In the genomic region with DNA sequence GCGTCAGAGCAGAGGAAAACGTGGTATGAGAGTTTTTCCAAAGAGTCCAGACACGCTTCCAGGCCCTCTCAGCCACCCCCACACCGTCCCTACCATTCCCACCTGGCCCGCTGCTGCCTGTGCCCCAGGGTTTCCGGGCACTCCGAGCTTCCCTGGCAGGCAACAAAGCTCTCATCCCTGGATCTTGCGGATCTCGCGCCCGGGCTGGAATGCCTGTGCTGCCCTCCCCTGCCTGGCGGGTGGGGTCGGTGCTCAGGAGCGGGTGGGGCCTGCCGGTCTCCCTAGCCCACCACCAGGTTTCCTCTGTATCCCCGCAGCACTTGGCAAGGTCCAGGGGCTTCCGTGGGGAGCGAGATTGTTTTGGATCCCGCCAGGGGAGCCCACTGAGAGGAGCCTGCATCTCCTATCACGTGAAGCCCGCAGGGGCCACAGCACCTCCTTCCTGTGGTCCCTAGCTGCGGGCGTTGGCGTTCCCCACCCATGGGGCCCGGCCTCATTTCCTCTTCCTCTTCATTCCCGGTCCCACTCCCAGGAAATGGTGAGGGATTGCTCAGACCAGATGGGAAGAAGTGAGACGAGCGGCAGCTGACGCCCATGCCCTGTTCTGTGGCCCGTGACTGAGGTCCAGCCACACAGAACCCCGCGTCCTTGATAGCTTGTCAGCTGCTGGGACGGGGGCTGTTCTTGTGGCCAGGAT, we compare ENCODE assay signal across 19 cellular contexts. TPM values are rescaled to one million over a fixed set of nuclear protein-coding genes. Genes with fewer than 3 reads are reported as not detected.
DNase-seq lines count a peak whose midpoint lies in the region; ATAC-seq and TF ChIP-seq lines count a peak whose summit lies in the region.
"Had no signal": no experiment of that assay in that cellular context is flagged by ENCODE, and none has a peak within 500 bp of the region (broad histone marks: within the 10 kb centered on the region; RNA-seq: fewer than 3 reads in every experiment).

No MANE protein-coding gene starts in this region.

- H3K27ac ChIP-seq in neuronal stem cell (replicated peaks; ENCODE audit: low read length): no peak overlapping the region
- H3K27ac ChIP-seq in hepatocyte: no peak overlapping the region
- H3K27ac ChIP-seq: HL-60, PC-9 had no signal

- no peak for TF ChIP-seq CTCF in hepatocyte (IDR thresholded peaks at IDR 0.05; ENCODE audit: poor library complexity)

- H3K4ac ChIP-seq in neuronal stem cell (ENCODE audit: low read length): no peak overlapping the region

- H3K36me3 ChIP-seq in neuronal stem cell (replicated peaks in 1 of 2; ENCODE audit: control insufficient read depth in 2 of 2, insufficient read depth in 2 of 2, low read length in 2 of 2) (peaks cover 0 to 4% of the 10 kb centered on the region in 2 donors), hepatocyte (replicated peaks; ENCODE audit: insufficient read depth, low read depth) (no peaks in the 10 kb centered on the region)
- H3K36me3 ChIP-seq: MG63 had no signal

- H2AFZ ChIP-seq in neuronal stem cell (ENCODE audit: low read length) (no peak overlapping the region), hepatocyte (no peak overlapping the region)
- H2AFZ ChIP-seq: GM23338, PC-9 had no signal

- H3K4me2 ChIP-seq in neuronal stem cell (ENCODE audit: insufficient read depth, low read length, poor library complexity, severe bottlenecking) (no peak overlapping the region), hepatocyte (no peak overlapping the region)
- H3K4me2 ChIP-seq: GM23338, PC-9, SK-N-SH had no signal

- peaks cover 76% of the 10 kb centered on the region for H3K79me2 ChIP-seq in hepatocyte

- H2BK5ac ChIP-seq in neuronal stem cell (ENCODE audit: low read length): peak overlapping the region; percentile 53

- intact Hi-C loops in left ventricle myocardium superior (cut with micrococcal nuclease): no loop called here

- peak overlapping the region; percentile 77 for H3K9ac ChIP-seq in neuronal stem cell (ENCODE audit: low read depth, low read length, poor library complexity)
- H3K9ac ChIP-seq: SK-N-SH had no signal

- no peak overlapping the region for H3K4me3 Mint-ChIP-seq in T-helper 17 cell
- H3K4me3 Mint-ChIP-seq: GM23338 had no signal

- H2BK15ac ChIP-seq in neuronal stem cell (ENCODE audit: low read length): no peak overlapping the region

- H3K23ac ChIP-seq in neuronal stem cell (ENCODE audit: low read depth, low read length, poor library complexity): peak overlapping the region; percentile 80

- no peak overlapping the region for H4K8ac ChIP-seq in neuronal stem cell (ENCODE audit: low read depth, low read length)

- H3K27me3 ChIP-seq in neuronal stem cell (ENCODE audit: control insufficient read depth in 3 of 3, insufficient read depth in 3 of 3, low read depth in 1 of 3, low read length in 3 of 3) (no peaks in the 10 kb centered on the region), hepatocyte (no peaks in the 10 kb centered on the region)
- H3K27me3 ChIP-seq: MG63 had no signal

- peak overlapping the region; percentile 10 for H2BK12ac ChIP-seq in neuronal stem cell (ENCODE audit: low read length)

- ATAC-seq in T-helper 17 cell: no peak
- ATAC-seq in left ventricle myocardium superior: no peak
- ATAC-seq in HG02870 (IDR thresholded peaks at IDR 0.05; ENCODE audit: unreplicated experiment): no peak

- no peaks in the 10 kb centered on the region for H3K27me3 Mint-ChIP-seq in T-helper 17 cell

- H4K91ac ChIP-seq in neuronal stem cell (ENCODE audit: low read depth, low read length, poor library complexity): no peak overlapping the region

- H3K4me1 ChIP-seq in neuronal stem cell (ENCODE audit: control insufficient read depth in 2 of 2, insufficient read depth in 1 of 2, low read depth in 1 of 2, low read length in 2 of 2) (peaks cover 0 to 2% of the 10 kb centered on the region in 2 donors), hepatocyte (ENCODE audit: insufficient read depth) (peaks cover 19% of the 10 kb centered on the region)

- no peaks in the 10 kb centered on the region for H3K9me2 ChIP-seq in hepatocyte (replicated peaks; ENCODE audit: insufficient read depth)
- H3K9me2 ChIP-seq: SK-N-SH had no signal

- H3K9me3 ChIP-seq in T-helper 17 cell (ENCODE audit: control insufficient read depth, low read length, poor library complexity, severe bottlenecking): no peaks in the 10 kb centered on the region
- no peaks in the 10 kb centered on the region for H3K9me3 ChIP-seq in neuronal stem cell (replicated peaks in 1 of 2; ENCODE audit: control insufficient read depth in 2 of 2, insufficient read depth in 1 of 2, low read depth in 1 of 2, low read length in 2 of 2)
- no peaks in the 10 kb centered on the region for H3K9me3 ChIP-seq in hepatocyte (ENCODE audit: low read depth)
- H3K9me3 ChIP-seq: MG63, SK-N-SH had no signal

- peaks cover 10% of the 10 kb centered on the region for H4K20me1 ChIP-seq in hepatocyte (ENCODE audit: insufficient read depth, poor library complexity, severe bottlenecking)

- no peak overlapping the region for H2BK120ac ChIP-seq in neuronal stem cell (ENCODE audit: low read depth, low read length)

- H3K79me1 ChIP-seq in neuronal stem cell (ENCODE audit: low read depth, low read length): peaks cover 19% of the 10 kb centered on the region

- H3K14ac ChIP-seq in neuronal stem cell (ENCODE audit: low read length): peak overlapping the region; percentile 56

- H2AK5ac ChIP-seq in neuronal stem cell (ENCODE audit: low read depth, low read length): no peak overlapping the region

- no peak overlapping the region for H3K18ac ChIP-seq in neuronal stem cell (ENCODE audit: low read length)

- peaks cover 34% of the 10 kb centered on the region for H3K4me1 Mint-ChIP-seq in T-helper 17 cell

- no CpG with 5 or more reads among the region's 33 CpGs for WGBS in neuronal stem cell (ENCODE audit: extremely low coverage in 2 of 2, insufficient read length in 2 of 2, insufficient replicate concordance in 1 of 2), 2 donors
- 94% methylated on average over 30 of the region's 33 CpGs for WGBS in hepatocyte (ENCODE audit: low lambda C conversion rate, missing lambda C conversion rate)

- no peak overlapping the region for H3K4me3 ChIP-seq in neuronal stem cell (ENCODE audit: low read length in 2 of 2)
- no peak overlapping the region for H3K4me3 ChIP-seq in hepatocyte
- H3K4me3 ChIP-seq: GM23338, MG63, PC-9 had no signal

- H3K27ac Mint-ChIP-seq in T-helper 17 cell: peak overlapping the region; percentile 70

- DNase-seq in CD1c-positive myeloid dendritic cell (ENCODE audit: extremely low spot score): peak; percentile 40
- no peak for DNase-seq in T-helper 17 cell
- DNase-seq in left ventricle myocardium superior: peak; percentile 30
- DNase-seq in neuronal stem cell (ENCODE audit: low spot score): no peak
- DNase-seq in hepatocyte (ENCODE audit: low spot score): no peak
- DNase-seq in activated effector memory CD4-positive, alpha-beta T cell treated with anti-CD3 and anti-CD28 coated beads, Interleukin-2, amount 50 U/mL, for 16 hours: no peak
- DNase-seq in activated CD4-positive, alpha-beta T cell treated with anti-CD3 and anti-CD28 coated beads for 4 hours: no peak
- DNase-seq: COR-L47, DMS153, KG1, MG63, NCI-H1092 treated with DMSO at 0.1 percent for 48 hours, NCI-H1694, NCI-H2107, PC-9, SK-N-SH had no signal

- no peaks in the 10 kb centered on the region for H3K36me3 Mint-ChIP-seq in T-helper 17 cell (ENCODE audit: low read depth)

RNA-seq across cellular contexts. Expression of gene TBC1D24, which starts 11.0 kb away (rescaled TPM):
- total RNA-seq in T-helper 17 cell (1 to 10 TPM; 4.4 to 8.4 TPM), left ventricle myocardium superior (15.4 TPM), hepatocyte (10.4 and 13.6 TPM in 2 replicates)
- 7.1 TPM for polyA plus RNA-seq in neuronal stem cell (2013, experiment 1 of 2)
- polyA plus RNA-seq in neuronal stem cell (2013, experiment 2 of 2): 7.2 TPM
- 8.3 and 10.9 TPM in 2 replicates for polyA plus RNA-seq in hepatocyte

RNA-seq across cellular contexts. Expression of gene NTN3, which starts 14.9 kb away (rescaled TPM):
- total RNA-seq in T-helper 17 cell (not detected), left ventricle myocardium superior (0.52 TPM), hepatocyte (4.5 and 4.8 TPM in 2 replicates)
- 0.96 TPM for polyA plus RNA-seq in neuronal stem cell (2013, experiment 1 of 2)
- polyA plus RNA-seq in neuronal stem cell (2013, experiment 2 of 2): 1.1 TPM
- polyA plus RNA-seq in hepatocyte: 1.1 and 2.4 TPM in 2 replicates

RNA-seq across cellular contexts. Expression of gene TEDC2, which starts 26.1 kb away (rescaled TPM):
- total RNA-seq in T-helper 17 cell (under 1 TPM; 0.70 to 0.85 TPM), left ventricle myocardium superior (0.67 TPM), hepatocyte (6.2 and 7.6 TPM in 2 replicates)
- 31.4 TPM for polyA plus RNA-seq in neuronal stem cell (2013, experiment 1 of 2)
- polyA plus RNA-seq in neuronal stem cell (2013, experiment 2 of 2): 29.6 TPM
- polyA plus RNA-seq in hepatocyte: 7.1 and 8.1 TPM in 2 replicates

RNA-seq across cellular contexts. Expression of gene ATP6V0C, which starts 27.8 kb away (rescaled TPM):
- total RNA-seq in T-helper 17 cell: 100 to 1,000 TPM; 188 to 189 TPM
- 150 TPM for total RNA-seq in left ventricle myocardium superior
- polyA plus RNA-seq in neuronal stem cell (2013, experiment 1 of 2): 244 TPM
- 240 TPM for polyA plus RNA-seq in neuronal stem cell (2013, experiment 2 of 2)
- total RNA-seq in hepatocyte: 81.4 and 89.8 TPM in 2 replicates
- 375 and 385 TPM in 2 replicates for polyA plus RNA-seq in hepatocyte

RNA-seq across cellular contexts. Expression of gene AMDHD2, which starts 34.2 kb away (rescaled TPM):
- 100 to 1,000 TPM; 189 to 206 TPM for total RNA-seq in T-helper 17 cell
- total RNA-seq in left ventricle myocardium superior: 15.8 TPM
- polyA plus RNA-seq in neuronal stem cell (2013, experiment 1 of 2): 6.3 TPM
- 6.9 TPM for polyA plus RNA-seq in neuronal stem cell (2013, experiment 2 of 2)
- 43.6 and 50.3 TPM in 2 replicates for total RNA-seq in hepatocyte
- 70.8 and 77.0 TPM in 2 replicates for polyA plus RNA-seq in hepatocyte

Comparison
In these comparisons a context has a peak if more than half of its experiments do, and no peak if none do; other contexts are left out.
1. DNase-seq: peak in CD1c-positive myeloid dendritic cell (single experiment) and left ventricle myocardium superior (single experiment); none in T-helper 17 cell (0 of 3), neuronal stem cell (single experiment), hepatocyte (single experiment), activated effector memory CD4-positive, alpha-beta T cell treated with anti-CD3 and anti-CD28 coated beads, Interleukin-2, amount 50 U/mL, for 16 hours (single experiment) and activated CD4-positive, alpha-beta T cell treated with anti-CD3 and anti-CD28 coated beads for 4 hours (0 of 2).